2 cellular contexts compared by ENCODE assay signal in genomic region chr5:141810702-141811101, GRCh38.
A peak's percentile ranks its signal among the peaks of the same experiment; 100 is the strongest.
TF ChIP-seq lines count a peak whose summit lies in the region.

No MANE protein-coding gene starts in this region.

TF ChIP-seq in A549, 52 proteins besides CTCF, POLR2A, EP300 and RAD21 (continued from another document):
- TF ChIP-seq GATA3 (IDR thresholded peaks at IDR 0.05; ENCODE audit: borderline replicate concordance) (no peak), SREBF2 (IDR thresholded peaks at IDR 0.05) (no peak), TP53 (CRISPR knock-in tag; IDR thresholded peaks at IDR 0.05) (no peak), BHLHE40 (IDR thresholded peaks at IDR 0.05; ENCODE audit: low read depth, low read length) (no peak), CEBPB (IDR thresholded peaks at IDR 0.05) (no peak), RNF2 (IDR thresholded peaks at IDR 0.05; ENCODE audit: borderline replicate concordance, low read depth) (no peak), ZFP36 (IDR thresholded peaks at IDR 0.05; ENCODE audit: borderline replicate concordance, partially characterized antibody) (peak; percentile 36), KDM5A (IDR thresholded peaks at IDR 0.05) (no peak), CBX8 (IDR thresholded peaks at IDR 0.05) (no peak), KDM1A (IDR thresholded peaks at IDR 0.05; ENCODE audit: low read depth) (0 out of 2 replicates have a peak, but pooled peaks have one; percentile 23), HOXB13 (CRISPR knock-in tag; IDR thresholded peaks at IDR 0.05; ENCODE audit: low read depth) (no peak), CBX2 (IDR thresholded peaks at IDR 0.05; ENCODE audit: borderline replicate concordance, low read depth) (no peak), TFCP2L1 (CRISPR knock-in tag; IDR thresholded peaks at IDR 0.05) (no peak), NPAS2 (CRISPR knock-in tag; IDR thresholded peaks at IDR 0.05; ENCODE audit: borderline replicate concordance) (no peak), ZC3H11A (IDR thresholded peaks at IDR 0.05) (no peak)
TF ChIP-seq in A549: peak in this region for 2.

TF ChIP-seq in H1, 55 proteins besides CTCF, POLR2A, EP300 and RAD21:
- TF ChIP-seq YY1 (IDR thresholded peaks at IDR 0.05; ENCODE audit: low read depth, low read length) (no peak), BACH1 (IDR thresholded peaks at IDR 0.05; ENCODE audit: low read length) (no peak), CHD2 (IDR thresholded peaks at IDR 0.05; ENCODE audit: low read length) (no peak), MAX (IDR thresholded peaks at IDR 0.05) (no peak), SIN3A (conservative IDR thresholded peaks at IDR 0.05 in 1 of 2, IDR thresholded peaks at IDR 0.05 in 1 of 2; ENCODE audit: low read depth in 1 of 2, low read length in 2 of 2) (no peak), BCL11A (IDR thresholded peaks at IDR 0.05; ENCODE audit: low read depth in 2 of 2, low read length in 2 of 2) (no peak), NANOG (IDR thresholded peaks at IDR 0.05; ENCODE audit: insufficient read depth, low read depth, low read length, poor library complexity, severe bottlenecking) (no peak), KDM5A (IDR thresholded peaks at IDR 0.05; ENCODE audit: low read length) (no peak), KDM1A (IDR thresholded peaks at IDR 0.05; ENCODE audit: borderline replicate concordance, low read length) (no peak), CEBPB (IDR thresholded peaks at IDR 0.05; ENCODE audit: low read depth, low read length) (no peak), POLR2AphosphoS5 (IDR thresholded peaks at IDR 0.05; ENCODE audit: low read depth, low read length) (no peak), JUND (IDR thresholded peaks at IDR 0.05; ENCODE audit: low read length) (no peak), RNF2 (IDR thresholded peaks at IDR 0.05; ENCODE audit: borderline replicate concordance, low read depth, low read length, missing control alignments, poor library complexity, severe bottlenecking) (no peak), USF2 (IDR thresholded peaks at IDR 0.05; ENCODE audit: low read length) (no peak), ASH2L (IDR thresholded peaks at IDR 0.05; ENCODE audit: low read length) (no peak), SP4 (IDR thresholded peaks at IDR 0.05; ENCODE audit: low read length) (no peak), SP1 (IDR thresholded peaks at IDR 0.05; ENCODE audit: low read depth, low read length) (no peak)
